ENCODE assay signal across 8 cellular contexts in genomic region chr5:65926276-65926761, GRCh38. TPM values are rescaled to one million over a fixed set of nuclear protein-coding genes. Genes with fewer than 3 reads are reported as not detected.
DNase-seq lines count a peak whose midpoint lies in the region; TF ChIP-seq lines count a peak whose summit lies in the region.

Gene ERBIN (plus strand): TSS chr5:65926575. CDS start chr5:65992719, 66,144 bp downstream.

- peaks cover 47% of the 10 kb centered on the region for H3K4me1 Mint-ChIP-seq in HFFc6 (ENCODE audit: low read depth)

- TF ChIP-seq CTCF in GM12864 (IDR thresholded peaks at IDR 0.05; ENCODE audit: low read depth, low read length, missing control alignments) (no peak), HFFc6 (IDR thresholded peaks at IDR 0.05) (no peak), NB4 (IDR thresholded peaks at IDR 0.05; ENCODE audit: low read depth, low read length) (no peak)

- H3K4me3 Mint-ChIP-seq in HFFc6 = peak within 1 kb of the TSS; percentile 94

- H3K27ac Mint-ChIP-seq in HFFc6 = peak within 1 kb of the TSS; percentile 96

- peak within 1 kb of the TSS; percentile 98 for H3K27ac ChIP-seq in caudate nucleus (ENCODE audit: low read depth, low read length)

- H3K36me3 Mint-ChIP-seq in HFFc6 (ENCODE audit: low read depth) = peaks cover 44% of the 10 kb centered on the region

- H3K9me3 Mint-ChIP-seq in HFFc6 = no peaks in the 10 kb centered on the region; the same call in 1 of the 2 replicates

- DNase-seq in GM12864 (ENCODE audit: low read depth) = no peak
- DNase-seq in HFFc6 = peak; percentile 68
- peak; percentile 81 for DNase-seq in NB4 (ENCODE audit: low read depth)
- peak; percentile 32 for DNase-seq in activated CD4-positive, CD25-positive, alpha-beta regulatory T cell treated with anti-CD3 and anti-CD28 coated beads, Interleukin-2, amount 50 U/mL, for 16 hours (ENCODE audit: low read depth, low spot score)
- DNase-seq in caudate nucleus (lab: John Stamatoyannopoulos, UW) = peak in 51 of 61 donors; percentile 8 to 82 (median 43)
- DNase-seq in iris pigment epithelial cell (ENCODE audit: low read depth) = peak; percentile 81
- peak; percentile 61 for DNase-seq in stimulated activated CD4-positive, alpha-beta T cell treated with anti-CD3 and anti-CD28 coated beads, Interleukin-12 subunit alpha, Interleukin-12 subunit beta, amount 100 ng/mL, for 4 hours
- no peak for DNase-seq in NCI-H1694 (lab: John Stamatoyannopoulos, UW)

- no peak for TF ChIP-seq POLR2A in NB4 (IDR thresholded peaks at IDR 0.05; ENCODE audit: extremely low read depth, insufficient read length)

- H3K4me3 ChIP-seq in GM12864 (ENCODE audit: low read depth, low read length) (peak within 1 kb of the TSS; percentile 99), NB4 (ENCODE audit: low read depth, low read length) (peak within 1 kb of the TSS; percentile 80)

- peaks cover 4% of the 10 kb centered on the region for H3K27me3 Mint-ChIP-seq in HFFc6 (ENCODE audit: insufficient read depth)

RNA-seq across cellular contexts. Expression of gene ERBIN, which starts in this region (rescaled TPM):
- total RNA-seq in HFFc6 (2021; fragmentation: NEBNext Ultra II Directional; extraction: Animal tissue kit (Norgen Biotek cat#: 25700)) = 100 to 1,000 TPM in 5 of 6 experiments, 10 to 100 TPM in 1; 97.5 to 127 (median 114) TPM

Comparison
In these comparisons a context has a peak if more than half of its experiments do, and no peak if none do; other contexts are left out.
1. DNase-seq: peak in HFFc6 (single experiment), NB4 (single experiment), activated CD4-positive, CD25-positive, alpha-beta regulatory T cell treated with anti-CD3 and anti-CD28 coated beads, Interleukin-2, amount 50 U/mL, for 16 hours (single experiment), caudate nucleus (51 of 61), iris pigment epithelial cell (single experiment) and stimulated activated CD4-positive, alpha-beta T cell treated with anti-CD3 and anti-CD28 coated beads, Interleukin-12 subunit alpha, Interleukin-12 subunit beta, amount 100 ng/mL, for 4 hours (single experiment); none in GM12864 (single experiment) and NCI-H1694 (single experiment).